Comparison of ENCODE assay signal across 2 cellular contexts in the genomic region with DNA sequence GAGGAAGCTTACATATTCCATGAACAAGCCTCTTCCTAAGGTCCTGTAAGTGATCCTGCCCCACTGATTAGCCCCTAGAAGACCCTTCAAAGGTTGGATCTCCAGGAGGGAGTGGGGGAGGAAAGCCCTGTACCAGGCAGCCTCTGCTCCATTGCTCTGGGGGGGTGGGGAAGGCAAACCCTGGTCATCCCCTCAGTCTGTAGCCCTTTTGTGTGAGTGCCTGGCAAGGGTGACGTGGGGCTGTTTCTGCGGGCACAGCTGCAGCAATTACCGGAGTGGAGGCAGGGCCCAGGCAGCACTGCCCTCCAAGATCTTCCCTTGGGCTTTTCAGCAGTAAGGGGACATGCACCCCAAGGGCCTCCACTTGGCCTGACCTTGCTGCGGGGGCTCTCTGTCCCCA.
TF ChIP-seq lines count a peak whose summit lies in the region.

A gene (plus strand): TSS at position 295 of the 400 bp plus-strand sequence. CDS start 118 bp downstream, outside the sequence.

TF ChIP-seq in GM23338, 12 proteins besides CTCF, POLR2A, EP300 and RAD21:
- TF ChIP-seq, protein P1, sequence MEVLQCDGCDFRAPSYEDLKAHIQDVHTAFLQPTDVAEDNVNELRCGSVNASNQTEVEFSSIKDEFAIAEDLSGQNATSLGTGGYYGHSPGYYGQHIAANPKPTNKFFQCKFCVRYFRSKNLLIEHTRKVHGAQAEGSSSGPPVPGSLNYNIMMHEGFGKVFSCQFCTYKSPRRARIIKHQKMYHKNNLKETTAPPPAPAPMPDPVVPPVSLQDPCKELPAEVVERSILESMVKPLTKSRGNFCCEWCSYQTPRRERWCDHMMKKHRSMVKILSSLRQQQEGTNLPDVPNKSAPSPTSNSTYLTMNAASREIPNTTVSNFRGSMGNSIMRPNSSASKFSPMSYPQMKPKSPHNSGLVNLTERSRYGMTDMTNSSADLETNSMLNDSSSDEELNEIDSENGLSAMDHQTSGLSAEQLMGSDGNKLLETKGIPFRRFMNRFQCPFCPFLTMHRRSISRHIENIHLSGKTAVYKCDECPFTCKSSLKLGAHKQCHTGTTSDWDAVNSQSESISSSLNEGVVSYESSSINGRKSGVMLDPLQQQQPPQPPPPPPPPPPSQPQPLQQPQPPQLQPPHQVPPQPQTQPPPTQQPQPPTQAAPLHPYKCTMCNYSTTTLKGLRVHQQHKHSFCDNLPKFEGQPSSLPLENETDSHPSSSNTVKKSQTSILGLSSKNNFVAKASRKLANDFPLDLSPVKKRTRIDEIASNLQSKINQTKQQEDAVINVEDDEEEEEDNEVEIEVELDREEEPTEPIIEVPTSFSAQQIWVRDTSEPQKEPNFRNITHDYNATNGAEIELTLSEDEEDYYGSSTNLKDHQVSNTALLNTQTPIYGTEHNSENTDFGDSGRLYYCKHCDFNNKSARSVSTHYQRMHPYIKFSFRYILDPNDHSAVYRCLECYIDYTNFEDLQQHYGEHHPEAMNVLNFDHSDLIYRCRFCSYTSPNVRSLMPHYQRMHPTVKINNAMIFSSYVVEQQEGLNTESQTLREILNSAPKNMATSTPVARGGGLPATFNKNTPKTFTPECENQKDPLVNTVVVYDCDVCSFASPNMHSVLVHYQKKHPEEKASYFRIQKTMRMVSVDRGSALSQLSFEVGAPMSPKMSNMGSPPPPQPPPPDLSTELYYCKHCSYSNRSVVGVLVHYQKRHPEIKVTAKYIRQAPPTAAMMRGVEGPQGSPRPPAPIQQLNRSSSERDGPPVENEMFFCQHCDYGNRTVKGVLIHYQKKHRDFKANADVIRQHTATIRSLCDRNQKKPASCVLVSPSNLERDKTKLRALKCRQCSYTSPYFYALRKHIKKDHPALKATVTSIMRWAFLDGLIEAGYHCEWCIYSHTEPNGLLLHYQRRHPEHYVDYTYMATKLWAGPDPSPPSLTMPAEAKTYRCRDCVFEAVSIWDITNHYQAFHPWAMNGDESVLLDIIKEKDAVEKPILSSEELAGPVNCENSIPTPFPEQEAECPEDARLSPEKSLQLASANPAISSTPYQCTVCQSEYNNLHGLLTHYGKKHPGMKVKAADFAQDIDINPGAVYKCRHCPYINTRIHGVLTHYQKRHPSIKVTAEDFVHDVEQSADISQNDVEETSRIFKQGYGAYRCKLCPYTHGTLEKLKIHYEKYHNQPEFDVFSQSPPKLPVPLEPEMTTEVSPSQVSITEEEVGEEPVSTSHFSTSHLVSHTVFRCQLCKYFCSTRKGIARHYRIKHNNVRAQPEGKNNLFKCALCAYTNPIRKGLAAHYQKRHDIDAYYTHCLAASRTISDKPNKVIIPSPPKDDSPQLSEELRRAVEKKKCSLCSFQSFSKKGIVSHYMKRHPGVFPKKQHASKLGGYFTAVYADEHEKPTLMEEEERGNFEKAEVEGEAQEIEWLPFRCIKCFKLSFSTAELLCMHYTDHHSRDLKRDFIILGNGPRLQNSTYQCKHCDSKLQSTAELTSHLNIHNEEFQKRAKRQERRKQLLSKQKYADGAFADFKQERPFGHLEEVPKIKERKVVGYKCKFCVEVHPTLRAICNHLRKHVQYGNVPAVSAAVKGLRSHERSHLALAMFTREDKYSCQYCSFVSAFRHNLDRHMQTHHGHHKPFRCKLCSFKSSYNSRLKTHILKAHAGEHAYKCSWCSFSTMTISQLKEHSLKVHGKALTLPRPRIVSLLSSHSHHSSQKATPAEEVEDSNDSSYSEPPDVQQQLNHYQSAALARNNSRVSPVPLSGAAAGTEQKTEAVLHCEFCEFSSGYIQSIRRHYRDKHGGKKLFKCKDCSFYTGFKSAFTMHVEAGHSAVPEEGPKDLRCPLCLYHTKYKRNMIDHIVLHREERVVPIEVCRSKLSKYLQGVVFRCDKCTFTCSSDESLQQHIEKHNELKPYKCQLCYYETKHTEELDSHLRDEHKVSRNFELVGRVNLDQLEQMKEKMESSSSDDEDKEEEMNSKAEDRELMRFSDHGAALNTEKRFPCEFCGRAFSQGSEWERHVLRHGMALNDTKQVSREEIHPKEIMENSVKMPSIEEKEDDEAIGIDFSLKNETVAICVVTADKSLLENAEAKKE (CRISPR knock-in tag; IDR thresholded peaks at IDR 0.05) = no peak
- no peak for TF ChIP-seq POLR2AphosphoS5 (IDR thresholded peaks at IDR 0.05; ENCODE audit: low read depth)
- TF ChIP-seq JUNB (IDR thresholded peaks at IDR 0.05; ENCODE audit: unreplicated experiment) = no peak
- TF ChIP-seq, protein P2, sequence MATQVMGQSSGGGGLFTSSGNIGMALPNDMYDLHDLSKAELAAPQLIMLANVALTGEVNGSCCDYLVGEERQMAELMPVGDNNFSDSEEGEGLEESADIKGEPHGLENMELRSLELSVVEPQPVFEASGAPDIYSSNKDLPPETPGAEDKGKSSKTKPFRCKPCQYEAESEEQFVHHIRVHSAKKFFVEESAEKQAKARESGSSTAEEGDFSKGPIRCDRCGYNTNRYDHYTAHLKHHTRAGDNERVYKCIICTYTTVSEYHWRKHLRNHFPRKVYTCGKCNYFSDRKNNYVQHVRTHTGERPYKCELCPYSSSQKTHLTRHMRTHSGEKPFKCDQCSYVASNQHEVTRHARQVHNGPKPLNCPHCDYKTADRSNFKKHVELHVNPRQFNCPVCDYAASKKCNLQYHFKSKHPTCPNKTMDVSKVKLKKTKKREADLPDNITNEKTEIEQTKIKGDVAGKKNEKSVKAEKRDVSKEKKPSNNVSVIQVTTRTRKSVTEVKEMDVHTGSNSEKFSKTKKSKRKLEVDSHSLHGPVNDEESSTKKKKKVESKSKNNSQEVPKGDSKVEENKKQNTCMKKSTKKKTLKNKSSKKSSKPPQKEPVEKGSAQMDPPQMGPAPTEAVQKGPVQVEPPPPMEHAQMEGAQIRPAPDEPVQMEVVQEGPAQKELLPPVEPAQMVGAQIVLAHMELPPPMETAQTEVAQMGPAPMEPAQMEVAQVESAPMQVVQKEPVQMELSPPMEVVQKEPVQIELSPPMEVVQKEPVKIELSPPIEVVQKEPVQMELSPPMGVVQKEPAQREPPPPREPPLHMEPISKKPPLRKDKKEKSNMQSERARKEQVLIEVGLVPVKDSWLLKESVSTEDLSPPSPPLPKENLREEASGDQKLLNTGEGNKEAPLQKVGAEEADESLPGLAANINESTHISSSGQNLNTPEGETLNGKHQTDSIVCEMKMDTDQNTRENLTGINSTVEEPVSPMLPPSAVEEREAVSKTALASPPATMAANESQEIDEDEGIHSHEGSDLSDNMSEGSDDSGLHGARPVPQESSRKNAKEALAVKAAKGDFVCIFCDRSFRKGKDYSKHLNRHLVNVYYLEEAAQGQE (IDR thresholded peaks at IDR 0.05; ENCODE audit: unreplicated experiment) = no peak
- TF ChIP-seq EZH2phosphoT487 (IDR thresholded peaks at IDR 0.05; ENCODE audit: unreplicated experiment) = no peak
- no peak for TF ChIP-seq ZNF331 (CRISPR knock-in tag; IDR thresholded peaks at IDR 0.05; ENCODE audit: low read depth)
- TF ChIP-seq NANOG (IDR thresholded peaks at IDR 0.05; ENCODE audit: borderline replicate concordance) = no peak

TF ChIP-seq in GM12878, 131 proteins besides CTCF, POLR2A, EP300 and RAD21:
- TF ChIP-seq SIN3A (IDR thresholded peaks at IDR 0.05; ENCODE audit: low read depth, low read length) (no peak), CHD4 (IDR thresholded peaks at IDR 0.05) (no peak), EGR1 (IDR thresholded peaks at IDR 0.05; ENCODE audit: borderline replicate concordance in 1 of 2, low read depth in 2 of 2, low read length in 2 of 2) (no peak), CREM (IDR thresholded peaks at IDR 0.05; ENCODE audit: low read depth) (no peak), TCF7 (IDR thresholded peaks at IDR 0.05; ENCODE audit: borderline replicate concordance) (no peak), SREBF2 (IDR thresholded peaks at IDR 0.05; ENCODE audit: low read length) (no peak), PML (IDR thresholded peaks at IDR 0.05; ENCODE audit: low read length) (no peak), HDAC2 (IDR thresholded peaks at IDR 0.05) (no peak), BRCA1 (IDR thresholded peaks at IDR 0.05; ENCODE audit: low read depth, low read length) (no peak)
- TF ChIP-seq, protein P3, sequence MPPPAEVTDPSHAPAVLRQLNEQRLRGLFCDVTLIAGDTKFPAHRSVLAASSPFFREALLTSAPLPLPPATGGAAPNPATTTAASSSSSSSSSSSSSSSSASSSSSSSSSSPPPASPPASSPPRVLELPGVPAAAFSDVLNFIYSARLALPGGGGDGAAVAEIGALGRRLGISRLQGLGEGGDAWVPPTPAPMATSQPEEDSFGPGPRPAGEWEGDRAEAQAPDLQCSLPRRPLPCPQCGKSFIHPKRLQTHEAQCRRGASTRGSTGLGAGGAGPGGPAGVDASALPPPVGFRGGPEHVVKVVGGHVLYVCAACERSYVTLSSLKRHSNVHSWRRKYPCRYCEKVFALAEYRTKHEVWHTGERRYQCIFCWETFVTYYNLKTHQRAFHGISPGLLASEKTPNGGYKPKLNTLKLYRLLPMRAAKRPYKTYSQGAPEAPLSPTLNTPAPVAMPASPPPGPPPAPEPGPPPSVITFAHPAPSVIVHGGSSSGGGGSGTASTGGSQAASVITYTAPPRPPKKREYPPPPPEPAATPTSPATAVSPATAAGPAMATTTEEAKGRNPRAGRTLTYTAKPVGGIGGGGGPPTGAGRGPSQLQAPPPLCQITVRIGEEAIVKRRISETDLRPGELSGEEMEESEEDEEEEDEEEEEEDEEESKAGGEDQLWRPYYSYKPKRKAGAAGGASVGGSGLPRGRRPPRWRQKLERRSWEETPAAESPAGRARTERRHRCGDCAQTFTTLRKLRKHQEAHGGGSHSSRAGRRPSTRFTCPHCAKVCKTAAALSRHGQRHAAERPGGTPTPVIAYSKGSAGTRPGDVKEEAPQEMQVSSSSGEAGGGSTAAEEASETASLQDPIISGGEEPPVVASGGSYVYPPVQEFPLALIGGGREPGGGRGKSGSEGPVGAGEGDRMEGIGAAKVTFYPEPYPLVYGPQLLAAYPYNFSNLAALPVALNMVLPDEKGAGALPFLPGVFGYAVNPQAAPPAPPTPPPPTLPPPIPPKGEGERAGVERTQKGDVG (CRISPR knock-in tag; IDR thresholded peaks at IDR 0.05) = no peak
- TF ChIP-seq, protein P4, sequence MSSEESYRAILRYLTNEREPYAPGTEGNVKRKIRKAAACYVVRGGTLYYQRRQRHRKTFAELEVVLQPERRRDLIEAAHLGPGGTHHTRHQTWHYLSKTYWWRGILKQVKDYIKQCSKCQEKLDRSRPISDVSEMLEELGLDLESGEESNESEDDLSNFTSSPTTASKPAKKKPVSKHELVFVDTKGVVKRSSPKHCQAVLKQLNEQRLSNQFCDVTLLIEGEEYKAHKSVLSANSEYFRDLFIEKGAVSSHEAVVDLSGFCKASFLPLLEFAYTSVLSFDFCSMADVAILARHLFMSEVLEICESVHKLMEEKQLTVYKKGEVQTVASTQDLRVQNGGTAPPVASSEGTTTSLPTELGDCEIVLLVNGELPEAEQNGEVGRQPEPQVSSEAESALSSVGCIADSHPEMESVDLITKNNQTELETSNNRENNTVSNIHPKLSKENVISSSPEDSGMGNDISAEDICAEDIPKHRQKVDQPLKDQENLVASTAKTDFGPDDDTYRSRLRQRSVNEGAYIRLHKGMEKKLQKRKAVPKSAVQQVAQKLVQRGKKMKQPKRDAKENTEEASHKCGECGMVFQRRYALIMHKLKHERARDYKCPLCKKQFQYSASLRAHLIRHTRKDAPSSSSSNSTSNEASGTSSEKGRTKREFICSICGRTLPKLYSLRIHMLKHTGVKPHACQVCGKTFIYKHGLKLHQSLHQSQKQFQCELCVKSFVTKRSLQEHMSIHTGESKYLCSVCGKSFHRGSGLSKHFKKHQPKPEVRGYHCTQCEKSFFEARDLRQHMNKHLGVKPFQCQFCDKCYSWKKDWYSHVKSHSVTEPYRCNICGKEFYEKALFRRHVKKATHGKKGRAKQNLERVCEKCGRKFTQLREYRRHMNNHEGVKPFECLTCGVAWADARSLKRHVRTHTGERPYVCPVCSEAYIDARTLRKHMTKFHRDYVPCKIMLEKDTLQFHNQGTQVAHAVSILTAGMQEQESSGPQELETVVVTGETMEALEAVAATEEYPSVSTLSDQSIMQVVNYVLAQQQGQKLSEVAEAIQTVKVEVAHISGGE (CRISPR knock-in tag; IDR thresholded peaks at IDR 0.05) = no peak
- TF ChIP-seq, protein P5, sequence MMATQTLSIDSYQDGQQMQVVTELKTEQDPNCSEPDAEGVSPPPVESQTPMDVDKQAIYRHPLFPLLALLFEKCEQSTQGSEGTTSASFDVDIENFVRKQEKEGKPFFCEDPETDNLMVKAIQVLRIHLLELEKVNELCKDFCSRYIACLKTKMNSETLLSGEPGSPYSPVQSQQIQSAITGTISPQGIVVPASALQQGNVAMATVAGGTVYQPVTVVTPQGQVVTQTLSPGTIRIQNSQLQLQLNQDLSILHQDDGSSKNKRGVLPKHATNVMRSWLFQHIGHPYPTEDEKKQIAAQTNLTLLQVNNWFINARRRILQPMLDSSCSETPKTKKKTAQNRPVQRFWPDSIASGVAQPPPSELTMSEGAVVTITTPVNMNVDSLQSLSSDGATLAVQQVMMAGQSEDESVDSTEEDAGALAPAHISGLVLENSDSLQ (IDR thresholded peaks at IDR 0.05) = no peak
- TF ChIP-seq, protein P6, sequence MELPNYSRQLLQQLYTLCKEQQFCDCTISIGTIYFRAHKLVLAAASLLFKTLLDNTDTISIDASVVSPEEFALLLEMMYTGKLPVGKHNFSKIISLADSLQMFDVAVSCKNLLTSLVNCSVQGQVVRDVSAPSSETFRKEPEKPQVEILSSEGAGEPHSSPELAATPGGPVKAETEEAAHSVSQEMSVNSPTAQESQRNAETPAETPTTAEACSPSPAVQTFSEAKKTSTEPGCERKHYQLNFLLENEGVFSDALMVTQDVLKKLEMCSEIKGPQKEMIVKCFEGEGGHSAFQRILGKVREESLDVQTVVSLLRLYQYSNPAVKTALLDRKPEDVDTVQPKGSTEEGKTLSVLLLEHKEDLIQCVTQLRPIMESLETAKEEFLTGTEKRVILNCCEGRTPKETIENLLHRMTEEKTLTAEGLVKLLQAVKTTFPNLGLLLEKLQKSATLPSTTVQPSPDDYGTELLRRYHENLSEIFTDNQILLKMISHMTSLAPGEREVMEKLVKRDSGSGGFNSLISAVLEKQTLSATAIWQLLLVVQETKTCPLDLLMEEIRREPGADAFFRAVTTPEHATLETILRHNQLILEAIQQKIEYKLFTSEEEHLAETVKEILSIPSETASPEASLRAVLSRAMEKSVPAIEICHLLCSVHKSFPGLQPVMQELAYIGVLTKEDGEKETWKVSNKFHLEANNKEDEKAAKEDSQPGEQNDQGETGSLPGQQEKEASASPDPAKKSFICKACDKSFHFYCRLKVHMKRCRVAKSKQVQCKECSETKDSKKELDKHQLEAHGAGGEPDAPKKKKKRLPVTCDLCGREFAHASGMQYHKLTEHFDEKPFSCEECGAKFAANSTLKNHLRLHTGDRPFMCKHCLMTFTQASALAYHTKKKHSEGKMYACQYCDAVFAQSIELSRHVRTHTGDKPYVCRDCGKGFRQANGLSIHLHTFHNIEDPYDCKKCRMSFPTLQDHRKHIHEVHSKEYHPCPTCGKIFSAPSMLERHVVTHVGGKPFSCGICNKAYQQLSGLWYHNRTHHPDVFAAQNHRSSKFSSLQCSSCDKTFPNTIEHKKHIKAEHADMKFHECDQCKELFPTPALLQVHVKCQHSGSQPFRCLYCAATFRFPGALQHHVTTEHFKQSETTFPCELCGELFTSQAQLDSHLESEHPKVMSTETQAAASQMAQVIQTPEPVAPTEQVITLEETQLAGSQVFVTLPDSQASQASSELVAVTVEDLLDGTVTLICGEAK (IDR thresholded peaks at IDR 0.05; ENCODE audit: borderline replicate concordance) = no peak
